Comparison of ENCODE assay signal across 8 cellular contexts in the genomic region with DNA sequence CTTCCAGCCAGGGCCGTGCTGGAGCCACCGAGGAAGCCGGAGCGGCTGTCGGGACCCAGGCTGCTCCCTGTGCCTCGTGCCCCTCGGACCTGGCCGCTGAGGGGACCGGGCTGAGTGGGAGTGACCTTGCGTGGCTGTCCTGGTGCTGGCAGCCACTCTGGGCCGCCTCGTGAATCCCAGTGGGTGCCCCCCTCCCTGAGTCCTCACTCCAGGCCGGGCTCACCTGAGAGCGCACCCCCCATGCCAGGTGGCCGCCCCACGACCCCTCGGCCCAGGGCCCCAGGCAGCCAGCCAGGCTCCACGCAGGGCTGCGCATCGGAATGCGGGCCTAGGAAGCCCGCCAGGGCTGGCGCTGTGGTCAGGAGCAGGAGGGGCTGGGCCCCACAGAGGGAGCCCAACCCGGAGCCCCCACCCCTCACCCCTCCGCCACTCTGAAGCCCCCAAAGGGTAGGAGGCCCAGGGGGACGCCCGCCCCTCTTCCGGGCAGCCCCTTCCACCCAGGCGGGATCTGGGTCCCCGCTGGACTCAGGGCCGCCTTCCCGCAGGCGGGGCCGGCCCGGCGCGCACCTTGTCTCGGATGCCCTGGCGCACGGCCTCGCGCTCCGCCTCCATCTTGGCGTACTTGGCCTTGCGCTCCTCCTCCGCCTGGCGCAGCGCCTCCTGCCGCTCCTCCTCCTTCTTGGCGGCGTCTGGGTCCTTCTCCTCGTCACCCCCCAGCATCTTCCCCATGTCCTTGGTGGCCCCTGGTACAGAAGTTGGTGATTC. TPM values are rescaled to one million over a fixed set of nuclear protein-coding genes. Genes with fewer than 3 reads are reported as not detected.
DNase-seq lines count a peak whose midpoint lies in the region; TF ChIP-seq lines count a peak whose summit lies in the region.

No MANE protein-coding gene starts in this region.

- peak overlapping the region; percentile 97 for H2BK12ac ChIP-seq in neuronal stem cell (ENCODE audit: low read length)

- no peak for TF ChIP-seq POLR2A in Peyer's patch (IDR thresholded peaks at IDR 0.05)

- H3K36me3 ChIP-seq in Peyer's patch (no peaks in the 10 kb centered on the region), brain microvascular endothelial cell (replicated peaks) (no peaks in the 10 kb centered on the region), neuronal stem cell (replicated peaks in 1 of 2; ENCODE audit: control insufficient read depth in 2 of 2, insufficient read depth in 2 of 2, low read length in 2 of 2) (no peaks in the 10 kb centered on the region), smooth muscle cell (ENCODE audit: low read depth) (no peaks in the 10 kb centered on the region)

- no peak overlapping the region for H4K91ac ChIP-seq in neuronal stem cell (ENCODE audit: low read depth, low read length, poor library complexity)

- H3K79me1 ChIP-seq in neuronal stem cell (ENCODE audit: low read depth, low read length) = peaks cover 3% of the 10 kb centered on the region

- TF ChIP-seq CTCF in Peyer's patch (IDR thresholded peaks at IDR 0.05) (no peak), brain microvascular endothelial cell (IDR thresholded peaks at IDR 0.05; ENCODE audit: low read depth, low read length, missing control alignments) (peak; percentile 20), smooth muscle cell (IDR thresholded peaks at IDR 0.05; ENCODE audit: borderline replicate concordance, insufficient read depth, poor library complexity, severe bottlenecking) (no peak)

- no peak overlapping the region for H2BK120ac ChIP-seq in neuronal stem cell (ENCODE audit: low read depth, low read length)

- H3K4me1 ChIP-seq in Peyer's patch = peaks cover 0 to 36% (median 25%) of the 10 kb centered on the region in 4 donors
- H3K4me1 ChIP-seq in neuronal stem cell (ENCODE audit: control insufficient read depth in 2 of 2, insufficient read depth in 1 of 2, low read depth in 1 of 2, low read length in 2 of 2) = peaks cover 8 to 24% of the 10 kb centered on the region in 2 donors
- H3K4me1 ChIP-seq in smooth muscle cell (ENCODE audit: low read depth) = peaks cover 5% of the 10 kb centered on the region

- H3K79me2 ChIP-seq in smooth muscle cell (ENCODE audit: low read depth) = no peaks in the 10 kb centered on the region

- H3F3A ChIP-seq in smooth muscle cell (ENCODE audit: low read depth) = no peaks in the 10 kb centered on the region

- peak overlapping the region; percentile 5 to 38 (median 32) for H3K4me3 ChIP-seq in Peyer's patch
- H3K4me3 ChIP-seq in brain microvascular endothelial cell (ENCODE audit: low read depth, low read length) = no peak overlapping the region
- no peak overlapping the region for H3K4me3 ChIP-seq in neuronal stem cell (ENCODE audit: low read length in 2 of 2)
- H3K4me3 ChIP-seq in smooth muscle cell = no peak overlapping the region

- H2AFZ ChIP-seq in neuronal stem cell (ENCODE audit: low read length) (no peak overlapping the region), smooth muscle cell (ENCODE audit: low read depth) (no peak overlapping the region)

- H3K9me3 ChIP-seq in Peyer's patch = peaks cover 0 to 3% (median 0%) of the 10 kb centered on the region in 4 donors
- no peaks in the 10 kb centered on the region for H3K9me3 ChIP-seq in neuronal stem cell (replicated peaks in 1 of 2; ENCODE audit: control insufficient read depth in 2 of 2, insufficient read depth in 1 of 2, low read depth in 1 of 2, low read length in 2 of 2)
- no peaks in the 10 kb centered on the region for H3K9me3 ChIP-seq in smooth muscle cell (replicated peaks; ENCODE audit: low read depth)

- in situ Hi-C loops in ACHN (cut with HindIII; ENCODE audit: low pct_ligation_motif_present, low pct_unique_long_range_greater_than_20kb, low sequenced_read_pairs) (no loop called here), brain microvascular endothelial cell (cut with HindIII; ENCODE audit: low pct_ligation_motif_present, low sequenced_read_pairs) (no loop called here)

- peaks cover 0 to 31% of the 10 kb centered on the region in 2 donors for H3K27me3 ChIP-seq in Peyer's patch
- peaks cover 50% of the 10 kb centered on the region for H3K27me3 ChIP-seq in brain microvascular endothelial cell (replicated peaks)
- peaks cover 3 to 65% (median 56%) of the 10 kb centered on the region in 3 experiments for H3K27me3 ChIP-seq in neuronal stem cell (ENCODE audit: control insufficient read depth in 3 of 3, insufficient read depth in 3 of 3, low read depth in 1 of 3, low read length in 3 of 3)
- H3K27me3 ChIP-seq in smooth muscle cell (ENCODE audit: low read depth) = peaks cover 74% of the 10 kb centered on the region

- H3K27ac ChIP-seq in Peyer's patch = no peak overlapping the region
- H3K27ac ChIP-seq in brain microvascular endothelial cell = no peak overlapping the region
- H3K27ac ChIP-seq in neuronal stem cell (replicated peaks; ENCODE audit: low read length) = no peak overlapping the region
- no peak overlapping the region for H3K27ac ChIP-seq in smooth muscle cell (ENCODE audit: low read depth)

- no peak overlapping the region for H3K4ac ChIP-seq in neuronal stem cell (ENCODE audit: low read length)

- H4K20me1 ChIP-seq in smooth muscle cell (ENCODE audit: low read depth) = no peaks in the 10 kb centered on the region

- H3K9ac ChIP-seq in neuronal stem cell (ENCODE audit: low read depth, low read length, poor library complexity) (peak overlapping the region; percentile 60), smooth muscle cell (ENCODE audit: low read depth) (no peak overlapping the region)

- H3K4me2 ChIP-seq in neuronal stem cell (ENCODE audit: insufficient read depth, low read length, poor library complexity, severe bottlenecking) = no peak overlapping the region
- H3K4me2 ChIP-seq in smooth muscle cell = no peak overlapping the region

- peak overlapping the region; percentile 84 for H2AK5ac ChIP-seq in neuronal stem cell (ENCODE audit: low read depth, low read length)

- H3K18ac ChIP-seq in neuronal stem cell (ENCODE audit: low read length) = peak overlapping the region; percentile 48

- WGBS in neuronal stem cell (ENCODE audit: extremely low coverage in 2 of 2, insufficient read length in 2 of 2, insufficient replicate concordance in 1 of 2), 2 donors = no CpG with 5 or more reads among the region's 52 CpGs
- 67% methylated on average over 44 of the region's 52 CpGs for WGBS in smooth muscle cell (ENCODE audit: low lambda C conversion rate)

- CTCF ChIA-PET in HEK293T (lab: Yijun Ruan, JAX) = no interaction called here

- H4K8ac ChIP-seq in neuronal stem cell (ENCODE audit: low read depth, low read length) = no peak overlapping the region

- peak overlapping the region; percentile 99 for H3K14ac ChIP-seq in neuronal stem cell (ENCODE audit: low read length)

- POLR2A ChIA-PET in HEK293T (lab: Yijun Ruan, JAX) = interaction anchor here (0.5 kb wide), 1 partner anchor 120 kb away, joined by 3 read pairs; no protein-coding TSS in a partner anchor

- peak overlapping the region; percentile 93 for H2BK5ac ChIP-seq in neuronal stem cell (ENCODE audit: low read length)

- DNase-seq in ACHN (peak; percentile 60), Peyer's patch (peak in 1 of 3 donors; percentile 63), brain microvascular endothelial cell (no peak), neuronal stem cell (ENCODE audit: low spot score) (no peak), NCI-H748 treated with DMSO at 0.1 percent for 48 hours (lab: John Stamatoyannopoulos, UW) (no peak), HEK293T (ENCODE audit: extremely low spot score) (no peak), smooth muscle cell (lab: John Stamatoyannopoulos, UW; ENCODE audit: unreplicated experiment) (no peak), DMS79 (lab: John Stamatoyannopoulos, UW) (no peak)

- H3K23ac ChIP-seq in neuronal stem cell (ENCODE audit: low read depth, low read length, poor library complexity) = peak overlapping the region; percentile 98

- H2BK15ac ChIP-seq in neuronal stem cell (ENCODE audit: low read length) = no peak overlapping the region

TF ChIP-seq in HEK293T, 16 proteins besides CTCF, POLR2A, EP300 and RAD21:
- no peak for TF ChIP-seq BHLHE40 (IDR thresholded peaks at IDR 0.05; ENCODE audit: borderline replicate concordance)

RNA-seq across cellular contexts. Expression of gene CPLX1, which starts 33.9 kb away (rescaled TPM):
- under 1 TPM in 2 of 4 donors, not detected in 2; 0.35 to 0.67 TPM for total RNA-seq in Peyer's patch
- polyA plus RNA-seq in neuronal stem cell (2013, experiment 1 of 2) = 0.13 TPM
- 0.12 TPM for polyA plus RNA-seq in neuronal stem cell (2013, experiment 2 of 2)
- 0.58 TPM in 1 of 2 replicates, not detected in the other for total RNA-seq in smooth muscle cell
- polyA plus RNA-seq in smooth muscle cell = not detected in 2 replicates

Comparison
In these comparisons a context has a peak if more than half of its experiments do, and no peak if none do; other contexts are left out.
1. H3K4me3 ChIP-seq: peak in Peyer's patch (4 of 4); none in brain microvascular endothelial cell (single experiment), neuronal stem cell (0 of 2) and smooth muscle cell (single experiment).